4 cellular contexts compared by ENCODE assay signal in genomic region chr3:57624801-57625200, GRCh38.
"Had no signal": no experiment of that assay in that cellular context is flagged by ENCODE, and none has a peak within 500 bp of the region (broad histone marks: within the 10 kb centered on the region; RNA-seq: fewer than 3 reads in every experiment).

No MANE protein-coding gene starts in this region.

- H3K9me3 Mint-ChIP-seq: H9 had no signal

- H3K4me3 Mint-ChIP-seq: H9 had no signal

- H3K27ac ChIP-seq: GM23248 had no signal

- H3K27ac Mint-ChIP-seq: H9 had no signal

- DNase-seq: GM23248, H9, HCEC 1CT, IMR-90 had no signal

- H3K4me3 ChIP-seq: GM23248 had no signal
